Comparison of ENCODE assay signal across 24 cellular contexts in the genomic region with DNA sequence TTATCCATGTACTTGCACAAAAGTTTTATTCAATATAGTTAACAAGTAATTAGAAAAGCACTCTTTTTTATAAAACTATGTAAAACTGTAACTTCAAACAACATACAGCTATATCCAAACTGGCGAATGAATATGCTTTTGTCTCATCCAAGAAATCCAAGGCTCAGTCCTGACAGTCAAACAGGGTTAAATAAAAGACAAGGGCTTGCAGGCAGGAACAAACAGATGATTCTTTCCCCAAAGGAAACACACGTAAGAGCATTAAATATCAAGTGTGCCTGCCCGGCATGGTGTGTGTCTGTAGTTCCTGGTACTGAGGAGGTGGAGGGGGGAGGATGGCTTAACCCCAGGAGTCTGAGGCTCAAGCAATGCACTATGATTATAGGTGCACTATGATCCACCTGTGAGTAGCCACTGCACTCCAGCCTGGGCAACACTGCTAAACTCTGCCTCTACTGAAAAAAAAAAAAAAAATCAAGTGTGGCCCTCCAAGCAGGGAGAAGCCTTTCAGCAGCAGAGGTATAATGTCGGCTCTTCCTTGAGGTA.
"Had no signal": no experiment of that assay in that cellular context is flagged by ENCODE, and none has a peak within 500 bp of the region (broad histone marks: within the 10 kb centered on the region; RNA-seq: fewer than 3 reads in every experiment).

No MANE protein-coding gene starts in this region.

- H3K27ac Mint-ChIP-seq: activated naive CD4-positive, alpha-beta T cell treated with anti-CD3 and anti-CD28 coated beads, Interleukin-2, amount 50 U/mL, for 24 hours; activated naive CD8-positive, alpha-beta T cell treated with anti-CD3 and anti-CD28 coated beads, Interleukin-2, amount 50 U/mL, for 24 hours; mesothelial cell of epicardium; naive thymus-derived CD4-positive, alpha-beta T cell; stimulated activated naive B cell treated with anti-CD40 and anti-IgM and Interleukin-4, amounts not matched to agents 10 μg/mL and 1 μg/mL and 100 μg/mL, for 72 hours had no signal

- H3K79me2 ChIP-seq: hepatocyte had no signal

- H3K4me3 Mint-ChIP-seq: activated naive CD4-positive, alpha-beta T cell treated with anti-CD3 and anti-CD28 coated beads, Interleukin-2, amount 50 U/mL, for 24 hours; activated naive CD8-positive, alpha-beta T cell treated with anti-CD3 and anti-CD28 coated beads, Interleukin-2, amount 50 U/mL, for 24 hours; mesothelial cell of epicardium; naive thymus-derived CD4-positive, alpha-beta T cell; stimulated activated naive B cell treated with anti-CD40 and anti-IgM and Interleukin-4, amounts not matched to agents 10 μg/mL and 1 μg/mL and 100 μg/mL, for 72 hours had no signal

- H3K4me1 ChIP-seq: esophagus muscularis mucosa, foreskin keratinocyte, right atrium auricular region, stomach, thyroid gland had no signal

- H3K36me3 Mint-ChIP-seq: activated naive CD4-positive, alpha-beta T cell treated with anti-CD3 and anti-CD28 coated beads, Interleukin-2, amount 50 U/mL, for 24 hours; mesothelial cell of epicardium; naive thymus-derived CD4-positive, alpha-beta T cell; stimulated activated naive B cell treated with anti-CD40 and anti-IgM and Interleukin-4, amounts not matched to agents 10 μg/mL and 1 μg/mL and 100 μg/mL, for 72 hours had no signal

- H3K9me3 Mint-ChIP-seq: activated naive CD4-positive, alpha-beta T cell treated with anti-CD3 and anti-CD28 coated beads, Interleukin-2, amount 50 U/mL, for 24 hours; activated naive CD8-positive, alpha-beta T cell treated with anti-CD3 and anti-CD28 coated beads, Interleukin-2, amount 50 U/mL, for 24 hours; mesothelial cell of epicardium had no signal

- H3K27me3 ChIP-seq: foreskin keratinocyte, hepatocyte, right atrium auricular region, stomach, thyroid gland had no signal

- H3K27me3 Mint-ChIP-seq: activated naive CD4-positive, alpha-beta T cell treated with anti-CD3 and anti-CD28 coated beads, Interleukin-2, amount 50 U/mL, for 24 hours; activated naive CD8-positive, alpha-beta T cell treated with anti-CD3 and anti-CD28 coated beads, Interleukin-2, amount 50 U/mL, for 24 hours; stimulated activated naive B cell treated with anti-CD40 and anti-IgM and Interleukin-4, amounts not matched to agents 10 μg/mL and 1 μg/mL and 100 μg/mL, for 72 hours had no signal

- ATAC-seq: activated CD4-positive, CD25-positive, alpha-beta regulatory T cell treated with anti-CD3 and anti-CD28 coated beads, Interleukin-2, amount 50 U/mL, for 24 hours; activated naive CD8-positive, alpha-beta T cell treated with anti-CD3 and anti-CD28 coated beads, Interleukin-2, amount 50 U/mL, for 24 hours; foreskin keratinocyte; left cardiac atrium; naive thymus-derived CD4-positive, alpha-beta T cell; stimulated activated naive B cell treated with anti-CD40 and anti-IgM and Interleukin-4, amounts not matched to agents 10 μg/mL and 1 μg/mL and 100 μg/mL, for 72 hours had no signal

- H3K36me3 ChIP-seq: esophagus muscularis mucosa, right atrium auricular region, stomach, thyroid gland had no signal

- DNase-seq: activated CD4-positive, alpha-beta T cell treated with anti-CD3 and anti-CD28 coated beads for 48 hours; activated CD4-positive, alpha-beta T cell treated with anti-CD3 and anti-CD28 coated beads, Interleukin-2, amount 50 U/mL, for 48 hours; activated CD8-positive, alpha-beta memory T cell treated with anti-CD3 and anti-CD28 coated beads for 24 hours; activated gamma-delta T cell; activated naive CD8-positive, alpha-beta T cell treated with anti-CD3 and anti-CD28 coated beads, Interleukin-2, amount 50 U/mL, for 24 hours; activated T-cell treated with anti-CD3 and anti-CD28 coated beads, Interleukin-2, amount 50 U/mL, for 1 hour; amygdala; caudate nucleus; cortex of kidney; foreskin keratinocyte; left cardiac atrium; naive thymus-derived CD4-positive, alpha-beta T cell; stimulated activated CD4-positive, alpha-beta T cell treated with anti-CD3 and anti-CD28 coated beads, Interleukin-1b, Interleukin-23, amount 100 ng/mL, for 48 hours; stimulated activated naive B cell treated with anti-CD40 and anti-IgM and Interleukin-4, amounts not matched to agents 10 μg/mL and 1 μg/mL and 100 μg/mL, for 72 hours; stomach; thyroid gland had no signal

- H2AFZ ChIP-seq: hepatocyte had no signal

- FAIRE-seq: keratinocyte had no signal

- H3K9me3 ChIP-seq: esophagus muscularis mucosa, right atrium auricular region, stomach, thyroid gland had no signal

- H3K4me2 ChIP-seq: hepatocyte, smooth muscle cell had no signal

- H3K4me3 ChIP-seq: esophagus muscularis mucosa, hepatocyte, right atrium auricular region, smooth muscle cell, stomach, thyroid gland had no signal

- H3K27ac ChIP-seq: esophagus muscularis mucosa, foreskin keratinocyte, hepatocyte, right atrium auricular region, stomach, thyroid gland had no signal

- H3K4me1 Mint-ChIP-seq: activated naive CD4-positive, alpha-beta T cell treated with anti-CD3 and anti-CD28 coated beads, Interleukin-2, amount 50 U/mL, for 24 hours; activated naive CD8-positive, alpha-beta T cell treated with anti-CD3 and anti-CD28 coated beads, Interleukin-2, amount 50 U/mL, for 24 hours; naive thymus-derived CD4-positive, alpha-beta T cell; stimulated activated naive B cell treated with anti-CD40 and anti-IgM and Interleukin-4, amounts not matched to agents 10 μg/mL and 1 μg/mL and 100 μg/mL, for 72 hours had no signal
